In the genomic region with DNA sequence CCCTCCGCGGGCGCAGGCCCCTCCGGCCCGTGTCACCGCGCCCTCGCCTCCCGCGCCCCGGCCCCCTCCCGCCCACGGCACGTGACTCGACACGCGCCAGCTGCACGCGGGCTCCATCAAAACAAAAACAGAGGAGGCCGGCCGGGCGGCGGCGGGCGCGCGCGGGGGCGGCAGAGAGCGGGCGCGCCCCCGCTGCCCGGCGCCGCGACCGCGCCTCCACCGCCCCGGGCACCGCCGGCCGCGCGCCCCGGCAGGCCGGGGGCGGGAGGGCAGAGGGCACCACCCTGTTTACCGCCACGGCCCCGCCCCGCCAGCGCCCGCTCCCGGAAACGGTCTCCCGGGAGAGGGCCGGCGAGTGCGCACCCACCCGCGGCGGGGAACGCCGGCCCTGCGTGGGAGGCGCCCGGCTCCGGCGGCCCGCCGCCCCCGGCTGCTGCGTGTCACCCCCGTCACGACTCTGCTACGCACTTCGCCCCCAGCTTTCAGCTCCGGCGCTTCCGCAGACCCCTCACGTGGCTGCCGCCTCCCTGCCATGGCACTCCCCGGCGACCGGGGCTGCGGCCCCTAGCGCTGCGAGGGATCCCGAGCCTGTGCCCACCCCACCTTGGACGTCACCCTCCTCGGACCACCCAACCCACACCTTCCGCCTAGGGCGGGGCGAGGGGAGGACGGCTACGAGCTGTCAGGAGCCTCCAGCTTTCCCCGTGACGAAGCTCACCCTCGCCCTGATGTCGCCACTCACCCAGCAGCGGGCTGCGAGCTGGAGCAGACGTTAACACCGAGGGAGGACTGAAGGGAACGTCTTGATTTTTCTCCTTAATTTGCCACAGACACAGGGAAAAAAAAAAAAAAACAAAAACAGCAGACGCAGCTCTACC, we compare ENCODE assay signal across 8 cellular contexts.
DNase-seq lines count a peak whose midpoint lies in the region; ATAC-seq and TF ChIP-seq lines count a peak whose summit lies in the region.

No MANE protein-coding gene starts in this region.

- H2AK9ac ChIP-seq in IMR-90 (replicated peaks; ENCODE audit: low read depth, low read length, poor library complexity) = peak overlapping the region; percentile 94

- H3K9ac ChIP-seq in IMR-90 (ENCODE audit: low read depth, low read length) = peak overlapping the region; percentile 82

- dilution Hi-C loops in IMR-90 (cut with HindIII; ENCODE audit: low sequenced_read_pairs, unreplicated experiment) = no loop called here

- H3K27me3 Mint-ChIP-seq in activated naive CD8-positive, alpha-beta T cell treated with anti-CD3 and anti-CD28 coated beads, Interleukin-2, amount 50 U/mL, for 24 hours = peaks cover 2% of the 10 kb centered on the region
- peaks cover 61% of the 10 kb centered on the region for H3K27me3 Mint-ChIP-seq in progenitor cell of endocrine pancreas

- H3K23ac ChIP-seq in IMR-90 (ENCODE audit: low read depth, low read length) = peak overlapping the region; percentile 54

- H3K18ac ChIP-seq in IMR-90 (ENCODE audit: low read depth, low read length) = peak overlapping the region; percentile 86

- peaks cover 8% of the 10 kb centered on the region; the same call in 1 of the 2 replicates for H3K9me1 ChIP-seq in IMR-90 (ENCODE audit: insufficient read depth, low read length)

- H3K14ac ChIP-seq in IMR-90 (replicated peaks; ENCODE audit: low read depth, low read length) = peak overlapping the region; percentile 81

- in situ Hi-C loops in IMR-90 (cut with MboI; ENCODE audit: low sequenced_read_pairs) = no loop called here

- peak overlapping the region; percentile 35 for H4K91ac ChIP-seq in IMR-90 (ENCODE audit: insufficient read depth, low read depth, low read length)

- peak overlapping the region; percentile 35; the same call in 1 of the 2 replicates for H2BK120ac ChIP-seq in IMR-90 (ENCODE audit: low read depth, low read length)

- 0% methylated on average over 66 of the region's 108 CpGs; no CpG with 5 or more reads in 1 of the 2 experiments for WGBS in IMR-90 (ENCODE audit: extremely low coverage in 2 of 2, insufficient read length in 1 of 2), 2 experiments

- CTCF ChIA-PET in IMR-90 (lab: Yijun Ruan, JAX) = interaction anchor here (0.5 to 1.1 kb wide), 3 partner anchors 37 to 377 kb away, joined by 3 to 5 read pairs (median 4); no protein-coding TSS in a partner anchor

- intact Hi-C loops in IMR-90 (cut with micrococcal nuclease) = loop anchor here (2.0 to 5.0 kb wide), 7 partner anchors 29 to 546 kb away; no protein-coding TSS in a partner anchor
- intact Hi-C loops in left cardiac atrium (cut with DNase I) = loop anchor here in 1 of 2 donors (2.0 kb wide), 1 partner anchor 197 kb away; no protein-coding TSS in a partner anchor

- H3K9me3 Mint-ChIP-seq in activated naive CD8-positive, alpha-beta T cell treated with anti-CD3 and anti-CD28 coated beads, Interleukin-2, amount 50 U/mL, for 24 hours = no peaks in the 10 kb centered on the region
- H3K9me3 Mint-ChIP-seq in progenitor cell of endocrine pancreas (ENCODE audit: low read depth) = no peaks in the 10 kb centered on the region

- peaks cover 18% of the 10 kb centered on the region for H3K36me3 Mint-ChIP-seq in activated naive CD8-positive, alpha-beta T cell treated with anti-CD3 and anti-CD28 coated beads, Interleukin-2, amount 50 U/mL, for 24 hours (ENCODE audit: low read depth)
- H3K36me3 Mint-ChIP-seq in progenitor cell of endocrine pancreas (ENCODE audit: insufficient read depth) = no peaks in the 10 kb centered on the region

- no peak overlapping the region for H2BK15ac ChIP-seq in IMR-90 (ENCODE audit: low read depth, low read length)

- H2BK5ac ChIP-seq in IMR-90 (ENCODE audit: low read depth, low read length, poor library complexity, severe bottlenecking) = peak overlapping the region; percentile 83

- H3K9me3 ChIP-seq in IMR-90 (ENCODE audit: control insufficient read depth, insufficient read depth, low read length) = no peaks in the 10 kb centered on the region

- TF ChIP-seq CTCF in IMR-90 (conservative IDR thresholded peaks at IDR 0.05; ENCODE audit: low read depth, low read length) (no peak), progenitor cell of endocrine pancreas (IDR thresholded peaks at IDR 0.05; ENCODE audit: unreplicated experiment) (no peak)

- DNase-seq in DMS53 (lab: John Stamatoyannopoulos, UW) = peak; percentile 93
- peak; percentile 70 for DNase-seq in IMR-90
- peak; percentile 86 for DNase-seq in activated naive CD8-positive, alpha-beta T cell treated with anti-CD3 and anti-CD28 coated beads, Interleukin-2, amount 50 U/mL, for 24 hours
- DNase-seq in left cardiac atrium = peak; percentile 89
- DNase-seq in progenitor cell of endocrine pancreas (ENCODE audit: low spot score, unreplicated experiment) = peak; percentile 45
- DNase-seq in ureter (ENCODE audit: low spot score) = peak; percentile 84

- H3K4ac ChIP-seq in IMR-90 (ENCODE audit: low read depth, low read length) = peak overlapping the region; percentile 73

- no TSS peak for BruUV-seq in IMR-90 (replicated peaks; lab: Mats Ljungman, UMichigan)

- no peaks in the 10 kb centered on the region for H3K27me3 ChIP-seq in IMR-90 (ENCODE audit: control insufficient read depth, insufficient read depth, low read length)

- H4K8ac ChIP-seq in IMR-90 (ENCODE audit: low read depth in 2 of 2, low read length in 2 of 2) = peak overlapping the region; percentile 15 to 53; a peak in 2 of 4 replicates

- peaks cover 21 to 71% of the 10 kb centered on the region in 2 experiments for H3K79me1 ChIP-seq in IMR-90 (ENCODE audit: low read depth in 1 of 2, low read length in 2 of 2)

- TF ChIP-seq RAD21 in IMR-90 (IDR thresholded peaks at IDR 0.05; ENCODE audit: low read length) = no peak

- peak overlapping the region; percentile 96 for H3K4me3 Mint-ChIP-seq in activated naive CD8-positive, alpha-beta T cell treated with anti-CD3 and anti-CD28 coated beads, Interleukin-2, amount 50 U/mL, for 24 hours
- H3K4me3 Mint-ChIP-seq in progenitor cell of endocrine pancreas (ENCODE audit: low read depth) = peak overlapping the region; percentile 87

- peaks cover 41% of the 10 kb centered on the region for H4K20me1 ChIP-seq in IMR-90 (ENCODE audit: insufficient read depth, low read length)

- peak overlapping the region; percentile 80 for H3K4me3 ChIP-seq in IMR-90 (ENCODE audit: insufficient read depth, low read depth, low read length)

- H3K56ac ChIP-seq in IMR-90 (ENCODE audit: extremely low read depth, insufficient read depth, low read length) = peak overlapping the region; percentile 61

- peak overlapping the region; percentile 95 for H3K27ac Mint-ChIP-seq in activated naive CD8-positive, alpha-beta T cell treated with anti-CD3 and anti-CD28 coated beads, Interleukin-2, amount 50 U/mL, for 24 hours
- peak overlapping the region; percentile 87 for H3K27ac Mint-ChIP-seq in progenitor cell of endocrine pancreas

- peak overlapping the region; percentile 71 for H4K5ac ChIP-seq in IMR-90 (ENCODE audit: low read depth, low read length)

- H3K4me2 ChIP-seq in IMR-90 (ENCODE audit: low read depth, low read length) = peak overlapping the region; percentile 95

- no peaks in the 10 kb centered on the region; the same call in 1 of the 2 replicates for H3K36me3 ChIP-seq in IMR-90 (ENCODE audit: control insufficient read depth, insufficient read depth, low read length)

- peaks cover 72% of the 10 kb centered on the region for H3K4me1 Mint-ChIP-seq in activated naive CD8-positive, alpha-beta T cell treated with anti-CD3 and anti-CD28 coated beads, Interleukin-2, amount 50 U/mL, for 24 hours
- peaks cover 23% of the 10 kb centered on the region for H3K4me1 Mint-ChIP-seq in progenitor cell of endocrine pancreas (ENCODE audit: low read depth)

- peak; percentile 96 for TF ChIP-seq POLR2A in IMR-90 (IDR thresholded peaks at IDR 0.05; ENCODE audit: low read depth, low read length)

- ATAC-seq in GM21447 (IDR thresholded peaks at IDR 0.05; ENCODE audit: unreplicated experiment) (peak; percentile 28), IMR-90 (ENCODE audit: low read depth) (peak; percentile 56), SK-N-SH treated with all-trans-retinoic acid at 6 μM for 48 hours (peak; percentile 33), left cardiac atrium (peak; percentile 64 to 68)
- peak; percentile 67 for ATAC-seq in activated naive CD8-positive, alpha-beta T cell treated with anti-CD3 and anti-CD28 coated beads, Interleukin-2, amount 50 U/mL, for 24 hours

- 0 out of 2 replicates have a peak overlapping the region, but pooled peaks have one; percentile 30 for H2BK20ac ChIP-seq in IMR-90 (ENCODE audit: low read depth, low read length)

- POLR2A ChIA-PET in IMR-90 (lab: Charles Lee; ENCODE audit: unreplicated experiment) = interaction anchor here (0.6 to 0.7 kb wide), 3 partner anchors 38 to 293 kb away, joined by 4 to 7 read pairs (median 4); no protein-coding TSS in a partner anchor

- peaks cover 7% of the 10 kb centered on the region for H3K4me1 ChIP-seq in IMR-90 (ENCODE audit: control insufficient read depth, insufficient read depth, low read length)

- H3K27ac ChIP-seq in IMR-90 (ENCODE audit: insufficient read depth, low read length) = peak overlapping the region; percentile 86

- peak overlapping the region; percentile 47 for H2AK5ac ChIP-seq in IMR-90 (ENCODE audit: low read depth, low read length)

- H2AFZ ChIP-seq in IMR-90 (replicated peaks; ENCODE audit: low read length, poor library complexity) = peak overlapping the region; percentile 93

TF ChIP-seq in IMR-90, 13 proteins besides CTCF, POLR2A, EP300 and RAD21 (continues in another document):
- TF ChIP-seq, protein P1, sequence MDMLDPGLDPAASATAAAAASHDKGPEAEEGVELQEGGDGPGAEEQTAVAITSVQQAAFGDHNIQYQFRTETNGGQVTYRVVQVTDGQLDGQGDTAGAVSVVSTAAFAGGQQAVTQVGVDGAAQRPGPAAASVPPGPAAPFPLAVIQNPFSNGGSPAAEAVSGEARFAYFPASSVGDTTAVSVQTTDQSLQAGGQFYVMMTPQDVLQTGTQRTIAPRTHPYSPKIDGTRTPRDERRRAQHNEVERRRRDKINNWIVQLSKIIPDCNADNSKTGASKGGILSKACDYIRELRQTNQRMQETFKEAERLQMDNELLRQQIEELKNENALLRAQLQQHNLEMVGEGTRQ (IDR thresholded peaks at IDR 0.05; ENCODE audit: low read depth, low read length) = peak; percentile 77
- TF ChIP-seq FOS (IDR thresholded peaks at IDR 0.05; ENCODE audit: low read depth, low read length) = 0 out of 2 replicates have a peak, but pooled peaks have one; percentile 2
- TF ChIP-seq RFX5 (IDR thresholded peaks at IDR 0.05; ENCODE audit: low read depth, low read length) = no peak

TF ChIP-seq in SK-N-SH treated with all-trans-retinoic acid at 6 μM for 48 hours, 23 proteins besides CTCF, POLR2A, EP300 and RAD21:
- TF ChIP-seq ZNF565 (CRISPR knock-in tag; conservative IDR thresholded peaks at IDR 0.05; ENCODE audit: low read depth) = no peak
- TF ChIP-seq ARNTL (CRISPR knock-in tag; IDR thresholded peaks at IDR 0.05; ENCODE audit: borderline replicate concordance, low read depth) = peak; percentile 84

Comparison
In these comparisons a context has a peak if more than half of its experiments do, and no peak if none do; other contexts are left out.
1. Peak in every context shown above with its lines: DNase-seq, ATAC-seq, H3K4me3 ChIP-seq and H3K27ac ChIP-seq.